In the genomic region with DNA sequence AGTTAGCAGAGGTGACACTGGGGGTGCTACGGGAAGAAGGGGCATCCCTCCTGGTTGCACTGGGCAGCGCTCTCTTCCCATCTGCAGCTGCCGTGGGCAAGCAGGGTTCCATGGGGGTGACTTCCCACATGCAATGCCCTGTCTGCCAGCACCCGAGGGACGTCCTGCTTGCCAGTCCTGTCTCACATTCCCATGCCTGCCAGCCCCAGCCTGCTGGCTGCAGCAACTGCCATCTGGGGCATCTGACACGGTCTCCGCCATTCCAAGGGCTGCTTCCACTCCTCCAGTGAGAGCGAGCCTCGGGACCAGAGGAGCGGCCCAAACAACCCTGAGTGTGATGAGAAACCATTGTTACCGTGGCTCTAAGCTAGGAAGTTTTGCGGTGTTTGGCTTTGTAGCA, we compare ENCODE assay signal across 25 cellular contexts. TPM values are rescaled to one million over a fixed set of nuclear protein-coding genes. Genes with fewer than 3 reads are reported as not detected.
DNase-seq lines count a peak whose midpoint lies in the region; ATAC-seq lines count a peak whose summit lies in the region.
"Had no signal": no experiment of that assay in that cellular context is flagged by ENCODE, and none has a peak within 500 bp of the region (broad histone marks: within the 10 kb centered on the region; RNA-seq: fewer than 3 reads in every experiment).

No MANE protein-coding gene starts in this region.

- H2BK5ac ChIP-seq in trophoblast cell (ENCODE audit: low read depth, low read length, poor library complexity), result no peak overlapping the region

- WGBS in trophoblast cell (ENCODE audit: extremely low coverage, insufficient coverage, insufficient read length), result no CpG with 5 or more reads among the region's 12 CpGs

- no peak overlapping the region for H4K91ac ChIP-seq in trophoblast cell (ENCODE audit: low read depth, low read length)

- H2AK5ac ChIP-seq in trophoblast cell (ENCODE audit: low read length), result no peak overlapping the region

- H3K79me2 ChIP-seq in Karpas-422 (ENCODE audit: low read length) (no peaks in the 10 kb centered on the region), trophoblast cell (ENCODE audit: control insufficient read depth, insufficient read depth, low read length, poor library complexity) (no peaks in the 10 kb centered on the region)
- H3K79me2 ChIP-seq: hepatocyte had no signal

- H4K20me1 ChIP-seq in BLaER1 (no peaks in the 10 kb centered on the region; the same call in 1 of the 2 replicates), Karpas-422 (ENCODE audit: insufficient read depth, low read depth, low read length) (no peaks in the 10 kb centered on the region)

- H3K27me3 ChIP-seq in BLaER1, result peaks cover 15% of the 10 kb centered on the region
- H3K27me3 ChIP-seq in Karpas-422 (ENCODE audit: low read length), result no peaks in the 10 kb centered on the region
- no peaks in the 10 kb centered on the region for H3K27me3 ChIP-seq in trophoblast cell (ENCODE audit: insufficient read depth, low read length)
- H3K27me3 ChIP-seq: adrenal gland, gastroesophageal sphincter had no signal

- H3K4me1 ChIP-seq in BLaER1 (peaks cover 21% of the 10 kb centered on the region), Karpas-422 (ENCODE audit: low read length) (peaks cover 66% of the 10 kb centered on the region), trophoblast cell (ENCODE audit: control insufficient read depth in 1 of 2, insufficient read depth in 2 of 2, low read length in 2 of 2) (no peaks in the 10 kb centered on the region)
- H3K4me1 ChIP-seq: pancreas had no signal

- H3K27me3 Mint-ChIP-seq in immature natural killer cell (ENCODE audit: low read depth in 3 of 3), result peaks cover 15 to 41% (median 22%) of the 10 kb centered on the region in 3 donors

- no peak overlapping the region for H3K4ac ChIP-seq in trophoblast cell (ENCODE audit: low read depth, low read length)

- H3K9me3 ChIP-seq in BLaER1 (peaks cover 11% of the 10 kb centered on the region), Karpas-422 (ENCODE audit: low read length) (no peaks in the 10 kb centered on the region), trophoblast cell (ENCODE audit: insufficient read depth, low read depth, low read length) (peaks cover 6% of the 10 kb centered on the region)
- H3K9me3 ChIP-seq: adrenal gland, body of pancreas, gastroesophageal sphincter, HAP-1, pancreas had no signal

- H4K8ac ChIP-seq in trophoblast cell (ENCODE audit: low read depth, low read length), result no peak overlapping the region

- peak overlapping the region; percentile 100; the same call in 1 of the 2 replicates for H2AFZ ChIP-seq in Karpas-422 (ENCODE audit: low read length)
- H2AFZ ChIP-seq in trophoblast cell (ENCODE audit: insufficient read depth, low read length, poor library complexity), result no peak overlapping the region
- H2AFZ ChIP-seq: hepatocyte had no signal

- H3K4me3 Mint-ChIP-seq in immature natural killer cell, result peak overlapping the region; percentile 42 to 73 (median 71)
- H3K4me3 Mint-ChIP-seq: activated T-cell treated with anti-CD3 and anti-CD28 coated beads, Interleukin-2, amount 50 U/mL, for 24 hours; nephron progenitor cell had no signal

- H3K79me1 ChIP-seq in trophoblast cell (ENCODE audit: low read length), result no peaks in the 10 kb centered on the region

- H3K9me2 ChIP-seq in Karpas-422 (replicated peaks; ENCODE audit: insufficient read depth, low read length), result no peaks in the 10 kb centered on the region

- no peak overlapping the region for H4K12ac ChIP-seq in trophoblast cell (ENCODE audit: low read depth, low read length)

- H3K4me1 Mint-ChIP-seq in immature natural killer cell, result peaks cover 17 to 22% of the 10 kb centered on the region in 2 donors

- H3K4me3 ChIP-seq in BLaER1, result no peak overlapping the region
- no peak overlapping the region; the same call in 1 of the 2 replicates for H3K4me3 ChIP-seq in Karpas-422 (ENCODE audit: low read length)
- peak overlapping the region; percentile 5 for H3K4me3 ChIP-seq in trophoblast cell (ENCODE audit: low read depth, low read length)
- H3K4me3 ChIP-seq: adrenal gland, body of pancreas, gastroesophageal sphincter, HAP-1, hepatocyte, pancreas had no signal

- no peak overlapping the region for H3K14ac ChIP-seq in trophoblast cell (ENCODE audit: low read length)

- H2BK120ac ChIP-seq in trophoblast cell (ENCODE audit: insufficient read depth, low read length, poor library complexity), result no peak overlapping the region

- no peaks in the 10 kb centered on the region for H3K36me3 Mint-ChIP-seq in immature natural killer cell
- H3K36me3 Mint-ChIP-seq: CD4-positive, CD25-positive, alpha-beta regulatory T cell had no signal

- no peak overlapping the region for H2BK12ac ChIP-seq in trophoblast cell (ENCODE audit: low read length)

- H3K18ac ChIP-seq in trophoblast cell (ENCODE audit: low read length), result no peak overlapping the region

- DNase-seq in Karpas-422, result no peak
- no peak for DNase-seq in immature natural killer cell
- no peak for DNase-seq in trophoblast cell
- DNase-seq: activated gamma-delta T cell; activated T-cell treated with anti-CD3 and anti-CD28 coated beads, Interleukin-2, amount 50 U/mL, for 24 hours; adrenal gland; body of pancreas; mesendoderm; NCI-H1436 treated with DMSO at 0.1 percent for 48 hours; NCI-H2107; NCI-H446; NCI-H82; nephron progenitor cell had no signal

- no peaks in the 10 kb centered on the region for H3K9me3 Mint-ChIP-seq in immature natural killer cell
- H3K9me3 Mint-ChIP-seq: activated T-cell treated with anti-CD3 and anti-CD28 coated beads, Interleukin-2, amount 50 U/mL, for 24 hours; CD4-positive, CD25-positive, alpha-beta regulatory T cell; nephron progenitor cell had no signal

- H3K9ac ChIP-seq in BLaER1, result no peak overlapping the region
- H3K9ac ChIP-seq in Karpas-422 (ENCODE audit: low read length), result no peak overlapping the region
- no peak overlapping the region for H3K9ac ChIP-seq in trophoblast cell (ENCODE audit: low read length)
- H3K9ac ChIP-seq: KMS-11 had no signal

- H3K36me3 ChIP-seq in BLaER1, result no peaks in the 10 kb centered on the region
- H3K36me3 ChIP-seq in Karpas-422 (ENCODE audit: insufficient read depth, low read length), result no peaks in the 10 kb centered on the region
- no peaks in the 10 kb centered on the region for H3K36me3 ChIP-seq in trophoblast cell (ENCODE audit: control insufficient read depth in 1 of 2, insufficient read depth in 2 of 2, low read length in 2 of 2)
- H3K36me3 ChIP-seq: adrenal gland, gastroesophageal sphincter, HAP-1, pancreas had no signal

- ATAC-seq in HG02852 (IDR thresholded peaks at IDR 0.05; ENCODE audit: unreplicated experiment) (no peak), GM19023 (IDR thresholded peaks at IDR 0.05; ENCODE audit: unreplicated experiment) (no peak), HG03175 (IDR thresholded peaks at IDR 0.05; ENCODE audit: unreplicated experiment) (no peak), HG02678 (IDR thresholded peaks at IDR 0.05; ENCODE audit: unreplicated experiment) (no peak)
- ATAC-seq: body of pancreas, gastroesophageal sphincter, pancreas, SK-N-SH treated with all-trans-retinoic acid at 6 μM for 48 hours had no signal

- H3K27ac Mint-ChIP-seq in immature natural killer cell, result no peak overlapping the region
- H3K27ac Mint-ChIP-seq: activated T-cell treated with anti-CD3 and anti-CD28 coated beads, Interleukin-2, amount 50 U/mL, for 24 hours; CD4-positive, CD25-positive, alpha-beta regulatory T cell; nephron progenitor cell had no signal

- H3K27ac ChIP-seq in BLaER1, result no peak overlapping the region
- H3K27ac ChIP-seq in Karpas-422 (ENCODE audit: low read length), result no peak overlapping the region
- no peak overlapping the region for H3K27ac ChIP-seq in trophoblast cell (ENCODE audit: low read depth, low read length)
- H3K27ac ChIP-seq: adrenal gland, body of pancreas, gastroesophageal sphincter, hepatocyte, KMS-11, pancreas had no signal

- peak overlapping the region; percentile 65; the same call in 1 of the 2 replicates for H3K4me2 ChIP-seq in BLaER1
- no peak overlapping the region for H3K4me2 ChIP-seq in Karpas-422 (ENCODE audit: low read depth, low read length, poor library complexity, severe bottlenecking)
- no peak overlapping the region for H3K4me2 ChIP-seq in trophoblast cell (ENCODE audit: low read length)
- H3K4me2 ChIP-seq: hepatocyte, KMS-11 had no signal

- no peak overlapping the region for H3K23ac ChIP-seq in trophoblast cell (ENCODE audit: low read length)

RNA-seq across cellular contexts. Expression of gene RPL32, which starts 45.4 kb away (rescaled TPM):
- 5,091 and 6,020 TPM in 2 replicates for total RNA-seq in Karpas-422 (2014; rRNA removed; shearing (Covaris generic); ENCODE audit: low replicate concordance)
- 1,000 to 10,000 TPM in 2 of 3 donors, 100 to 1,000 TPM in 1; 525 to 1,812 (median 1,173) TPM for polyA plus RNA-seq in immature natural killer cell
- polyA plus RNA-seq in trophoblast cell (2013), result 1,121 and 1,210 TPM in 2 replicates
